In genomic region chr19:5961969-5962945, GRCh38 we compare ENCODE assay signal across 8 cellular contexts. TPM values are rescaled to one million over a fixed set of nuclear protein-coding genes. Genes with fewer than 3 reads are reported as not detected.
DNase-seq lines count a peak whose midpoint lies in the region; ATAC-seq and TF ChIP-seq lines count a peak whose summit lies in the region.

No MANE protein-coding gene starts in this region.

- H3K27me3 Mint-ChIP-seq in activated B cell treated with CpG ODN at 0.5 μM for 24 hours (no peaks in the 10 kb centered on the region), mesothelial cell of epicardium (ENCODE audit: low read depth) (no peaks in the 10 kb centered on the region)
- H3K27me3 Mint-ChIP-seq in central memory CD8-positive, alpha-beta T cell: no peaks in the 10 kb centered on the region

- H3K27me3 ChIP-seq in subcutaneous abdominal adipose tissue (ENCODE audit: control insufficient read depth in 5 of 5, insufficient read depth in 4 of 5, low read length in 5 of 5): no peaks in the 10 kb centered on the region

- H3K27ac Mint-ChIP-seq in activated B cell treated with CpG ODN at 0.5 μM for 24 hours (peak overlapping the region; percentile 67), mesothelial cell of epicardium (peak overlapping the region; percentile 17)
- H3K27ac Mint-ChIP-seq in central memory CD8-positive, alpha-beta T cell (ENCODE audit: low read depth): peak overlapping the region; percentile 94

- H3K4me1 Mint-ChIP-seq in activated B cell treated with CpG ODN at 0.5 μM for 24 hours (peaks cover 73% of the 10 kb centered on the region), mesothelial cell of epicardium (peaks cover 47% of the 10 kb centered on the region)
- peaks cover 80% of the 10 kb centered on the region for H3K4me1 Mint-ChIP-seq in central memory CD8-positive, alpha-beta T cell

- H3K36me3 Mint-ChIP-seq in activated B cell treated with CpG ODN at 0.5 μM for 24 hours (ENCODE audit: low read depth): peaks cover 30% of the 10 kb centered on the region
- peaks cover 13% of the 10 kb centered on the region for H3K36me3 Mint-ChIP-seq in central memory CD8-positive, alpha-beta T cell (ENCODE audit: insufficient read depth)
- no peaks in the 10 kb centered on the region for H3K36me3 Mint-ChIP-seq in mesothelial cell of epicardium

- H3K9me3 Mint-ChIP-seq in activated B cell treated with CpG ODN at 0.5 μM for 24 hours: no peaks in the 10 kb centered on the region
- no peaks in the 10 kb centered on the region for H3K9me3 Mint-ChIP-seq in central memory CD8-positive, alpha-beta T cell
- H3K9me3 Mint-ChIP-seq in mesothelial cell of epicardium: no peaks in the 10 kb centered on the region

- peaks cover 13 to 57% (median 45%) of the 10 kb centered on the region in 5 donors for H3K4me1 ChIP-seq in subcutaneous abdominal adipose tissue (ENCODE audit: control insufficient read depth in 5 of 5, insufficient read depth in 5 of 5, low read length in 5 of 5)

- DNase-seq in COR-L47 (lab: John Stamatoyannopoulos, UW): peak; percentile 93
- peak; percentile 100 for DNase-seq in NCI-H1417 treated with DMSO at 0.1 percent for 48 hours (lab: John Stamatoyannopoulos, UW)
- DNase-seq in activated B cell treated with CpG ODN at 0.5 μM for 24 hours: no peak
- DNase-seq in central memory CD8-positive, alpha-beta T cell (ENCODE audit: low spot score in 2 of 2): peak; percentile 43 to 79
- no peak for DNase-seq in mesothelial cell of epicardium (ENCODE audit: low spot score in 2 of 2, unreplicated experiment in 2 of 2)
- DNase-seq in LoVo (ENCODE audit: low spot score): no peak
- no peak for DNase-seq in iPS-NIHi7 (ENCODE audit: extremely low spot score)

- TF ChIP-seq CTCF in activated B cell treated with CpG ODN at 0.5 μM for 24 hours (IDR thresholded peaks at IDR 0.05) (no peak), mesothelial cell of epicardium (IDR thresholded peaks at IDR 0.05; ENCODE audit: unreplicated experiment) (no peak)

- ATAC-seq in activated B cell treated with CpG ODN at 0.5 μM for 24 hours (ENCODE audit: low read depth): peak; percentile 82
- ATAC-seq in central memory CD8-positive, alpha-beta T cell (replicated peaks; ENCODE audit: extremely low read depth, poor library complexity, severe bottlenecking): peak; percentile 98

- H3K36me3 ChIP-seq in subcutaneous abdominal adipose tissue (ENCODE audit: control insufficient read depth in 5 of 5, insufficient read depth in 5 of 5, low read length in 5 of 5): peaks cover 0 to 12% (median 0%) of the 10 kb centered on the region in 5 donors

- peak overlapping the region; percentile 45 for H3K27ac ChIP-seq in subcutaneous abdominal adipose tissue (ENCODE audit: low read depth, low read length)

- POLR2A ChIA-PET in activated B cell treated with CpG ODN at 0.5 μM for 24 hours (lab: Charles Lee): interaction anchor here (1.2 kb wide), 1 partner anchor 10 kb away, joined by 6 read pairs; no protein-coding TSS in a partner anchor

- H3K4me3 Mint-ChIP-seq in activated B cell treated with CpG ODN at 0.5 μM for 24 hours (peak overlapping the region; percentile 53), mesothelial cell of epicardium (no peak overlapping the region)
- H3K4me3 Mint-ChIP-seq in central memory CD8-positive, alpha-beta T cell: peak overlapping the region; percentile 75

- CTCF ChIA-PET in activated B cell treated with CpG ODN at 0.5 μM for 24 hours (lab: Charles Lee): no interaction called here

- intact Hi-C loops in activated B cell treated with CpG ODN at 0.5 μM for 24 hours (cut with micrococcal nuclease): no loop called here

- H3K9me3 ChIP-seq in subcutaneous abdominal adipose tissue (ENCODE audit: control insufficient read depth in 5 of 5, low read length in 5 of 5): no peaks in the 10 kb centered on the region

- peak overlapping the region; percentile 17 to 51 (median 42) for H3K4me3 ChIP-seq in subcutaneous abdominal adipose tissue (ENCODE audit: low read depth in 1 of 5, low read length in 5 of 5)

- peak overlapping the region in 4 of 5 donors; percentile 12 to 64 (median 38) for H3K9ac ChIP-seq in subcutaneous abdominal adipose tissue (ENCODE audit: low read length in 5 of 5)

RNA-seq across cellular contexts. Expression of gene RANBP3, which starts 15.7 kb away (rescaled TPM):
- total RNA-seq in activated B cell treated with CpG ODN at 0.5 μM for 24 hours: 77.0 and 98.5 TPM in 2 replicates
- total RNA-seq in mesothelial cell of epicardium: 83.3 to 89.8 TPM (median 87.2 TPM) in 3 replicates

RNA-seq across cellular contexts. Expression of gene CAPS, which starts 48.2 kb away (rescaled TPM):
- total RNA-seq in activated B cell treated with CpG ODN at 0.5 μM for 24 hours: 15.9 and 21.6 TPM in 2 replicates
- 16.2 to 17.2 TPM (median 16.7 TPM) in 3 replicates for total RNA-seq in mesothelial cell of epicardium

RNA-seq across cellular contexts. Expression of gene VMAC, which starts 57.6 kb away (rescaled TPM):
- total RNA-seq in activated B cell treated with CpG ODN at 0.5 μM for 24 hours (11.2 and 13.3 TPM in 2 replicates), mesothelial cell of epicardium (11.0 to 12.3 TPM (median 11.0 TPM) in 3 replicates)

RNA-seq across cellular contexts. Expression of gene NDUFA11, which starts 58.7 kb away (rescaled TPM):
- total RNA-seq in activated B cell treated with CpG ODN at 0.5 μM for 24 hours: 193 and 225 TPM in 2 replicates
- 229 to 235 TPM (median 233 TPM) in 3 replicates for total RNA-seq in mesothelial cell of epicardium

Comparison
In these comparisons a context has a peak if more than half of its experiments do, and no peak if none do; other contexts are left out.
1. DNase-seq: peak in COR-L47 (single experiment), NCI-H1417 treated with DMSO at 0.1 percent for 48 hours (single experiment) and central memory CD8-positive, alpha-beta T cell (2 of 2); none in activated B cell treated with CpG ODN at 0.5 μM for 24 hours (single experiment), mesothelial cell of epicardium (0 of 2), LoVo (single experiment) and iPS-NIHi7 (single experiment).
2. H3K27ac Mint-ChIP-seq: peak in every context shown above with its lines; median percentile 94 in central memory CD8-positive, alpha-beta T cell; 67 in activated B cell treated with CpG ODN at 0.5 μM for 24 hours; 17 in mesothelial cell of epicardium.